14 cellular contexts compared by ENCODE assay signal in genomic region chr16:84924339-84925091, GRCh38.
A peak's percentile ranks its signal among the peaks of the same experiment; 100 is the strongest.
DNase-seq lines count a peak whose midpoint lies in the region; ATAC-seq, FAIRE-seq and TF ChIP-seq lines count a peak whose summit lies in the region.
"Had no signal": no experiment of that assay in that cellular context is flagged by ENCODE, and none has a peak within 500 bp of the region (broad histone marks: within the 10 kb centered on the region; RNA-seq: fewer than 3 reads in every experiment).

No MANE protein-coding gene starts in this region.

- H3K9me3 Mint-ChIP-seq in natural killer cell treated with Interleukin-12 subunit alpha and Interleukin-12 subunit beta and Interleukin-15 and Interleukin-18, amount 100 ng/mL, for 72 hours, result no peaks in the 10 kb centered on the region
- H3K9me3 Mint-ChIP-seq: activated naive CD4-positive, alpha-beta T cell treated with anti-CD3 and anti-CD28 coated beads, Interleukin-2, amount 50 U/mL, for 72 hours had no signal

- TF ChIP-seq CTCF in ovary (IDR thresholded peaks at IDR 0.05), result no peak
- TF ChIP-seq CTCF in omental fat pad (IDR thresholded peaks at IDR 0.05), result no peak

- WGBS in right cardiac atrium, result 51% methylated on average over 23 of the region's 23 CpGs
- 21 to 56% (median 44%) methylated on average over 22 to 23 of the region's 23 CpGs for WGBS in ovary, 3 donors

- peaks cover 0 to 3% of the 10 kb centered on the region in 2 donors for H3K4me1 Mint-ChIP-seq in natural killer cell treated with Interleukin-12 subunit alpha and Interleukin-12 subunit beta and Interleukin-15 and Interleukin-18, amount 100 ng/mL, for 72 hours (ENCODE audit: low read depth in 2 of 2)

- no peaks in the 10 kb centered on the region for H3K36me3 ChIP-seq in ovary
- H3K36me3 ChIP-seq: breast epithelium, upper lobe of left lung had no signal

- H3K4me3 ChIP-seq in right cardiac atrium (ENCODE audit: low read length) (no peak overlapping the region), ovary (no peak overlapping the region)
- H3K4me3 ChIP-seq: breast epithelium, upper lobe of left lung had no signal

- DNase-seq in Right ventricle myocardium inferior (ENCODE audit: missing footprints) (peak; percentile 76), cardiac septum (ENCODE audit: low spot score) (no peak), right cardiac atrium (peak; percentile 71 to 89 (median 87)), ovary (peak; percentile 54 to 93 (median 75)), omental fat pad (ENCODE audit: low spot score) (no peak), frontal cortex (ENCODE audit: low spot score in 2 of 2) (no peak)
- no peak for DNase-seq in stimulated activated CD4-positive, alpha-beta T cell treated with anti-CD3 and anti-CD28 coated beads, Interleukin-2, amount 100 ng/mL, for 48 hours
- no peak for DNase-seq in natural killer cell treated with Interleukin-12 subunit alpha and Interleukin-12 subunit beta and Interleukin-15 and Interleukin-18, amount 100 ng/mL, for 72 hours (ENCODE audit: low spot score)
- DNase-seq: DMS79 treated with DMSO at 0.1 percent for 48 hours, NCI-H1092 treated with DMSO at 0.1 percent for 48 hours had no signal

- FAIRE-seq in frontal cortex (lab: Jason Lieb, UNC), result no peak

- ATAC-seq in Right ventricle myocardium inferior (peak; percentile 10), right cardiac atrium (peak in 1 of 2 donors; percentile 9), omental fat pad (ENCODE audit: low FRiP score) (no peak)
- ATAC-seq in natural killer cell treated with Interleukin-12 subunit alpha and Interleukin-12 subunit beta and Interleukin-15 and Interleukin-18, amount 100 ng/mL, for 72 hours, result no peak

- intact Hi-C loops in Right ventricle myocardium inferior (cut with DNase I), result loop anchor here (1.0 to 5.0 kb wide), 2 partner anchors 46 to 92 kb away; no protein-coding TSS in a partner anchor
- intact Hi-C loops in cardiac septum (cut with DNase I), result loop anchor here (2.0 to 5.0 kb wide), 2 partner anchors 46 to 87 kb away; no protein-coding TSS in a partner anchor
- intact Hi-C loops in right cardiac atrium (cut with DNase I), result loop anchor here in 3 of 4 donors (2.0 to 10.0 kb wide), 3 partner anchors 28 to 90 kb away; no protein-coding TSS in a partner anchor
- intact Hi-C loops in ovary (cut with DNase I), result loop anchor here in 1 of 4 donors (5.0 kb wide), 1 partner anchor 87 kb away; no protein-coding TSS in a partner anchor

- no peak for TF ChIP-seq POLR2A in ovary (IDR thresholded peaks at IDR 0.05)

- H3K27ac Mint-ChIP-seq in natural killer cell treated with Interleukin-12 subunit alpha and Interleukin-12 subunit beta and Interleukin-15 and Interleukin-18, amount 100 ng/mL, for 72 hours, result no peak overlapping the region
- H3K27ac Mint-ChIP-seq: activated naive CD4-positive, alpha-beta T cell treated with anti-CD3 and anti-CD28 coated beads, Interleukin-2, amount 50 U/mL, for 72 hours had no signal

- TF ChIP-seq EP300 in ovary (IDR thresholded peaks at IDR 0.05), result no peak

- peak overlapping the region; percentile 4 for H3K27ac ChIP-seq in right cardiac atrium (ENCODE audit: low read length)
- no peak overlapping the region for H3K27ac ChIP-seq in ovary
- H3K27ac ChIP-seq: C4-2B, upper lobe of left lung had no signal

- no peak overlapping the region for H3K4me3 Mint-ChIP-seq in natural killer cell treated with Interleukin-12 subunit alpha and Interleukin-12 subunit beta and Interleukin-15 and Interleukin-18, amount 100 ng/mL, for 72 hours

- H3K27me3 ChIP-seq in right cardiac atrium (ENCODE audit: control insufficient read depth, insufficient read depth), result no peaks in the 10 kb centered on the region
- no peaks in the 10 kb centered on the region for H3K27me3 ChIP-seq in ovary
- H3K27me3 ChIP-seq: breast epithelium, upper lobe of left lung had no signal

- peaks cover 0 to 4% of the 10 kb centered on the region in 2 donors for H3K27me3 Mint-ChIP-seq in natural killer cell treated with Interleukin-12 subunit alpha and Interleukin-12 subunit beta and Interleukin-15 and Interleukin-18, amount 100 ng/mL, for 72 hours

- no peaks in the 10 kb centered on the region for H3K36me3 Mint-ChIP-seq in natural killer cell treated with Interleukin-12 subunit alpha and Interleukin-12 subunit beta and Interleukin-15 and Interleukin-18, amount 100 ng/mL, for 72 hours
- H3K36me3 Mint-ChIP-seq: activated naive CD4-positive, alpha-beta T cell treated with anti-CD3 and anti-CD28 coated beads, Interleukin-2, amount 50 U/mL, for 72 hours had no signal

- no peaks in the 10 kb centered on the region for H3K9me3 ChIP-seq in right cardiac atrium (ENCODE audit: control insufficient read depth, low read length)
- no peaks in the 10 kb centered on the region for H3K9me3 ChIP-seq in ovary
- H3K9me3 ChIP-seq: breast epithelium, upper lobe of left lung had no signal

- H3K4me1 ChIP-seq in right cardiac atrium (ENCODE audit: control insufficient read depth, insufficient read depth, low read length), result peaks cover 8% of the 10 kb centered on the region
- H3K4me1 ChIP-seq in ovary (ENCODE audit: insufficient read depth), result peaks cover 42% of the 10 kb centered on the region

Comparison
In these comparisons a context has a peak if more than half of its experiments do, and no peak if none do; other contexts are left out.
1. DNase-seq: peak in Right ventricle myocardium inferior (single experiment), right cardiac atrium (3 of 3) and ovary (5 of 5); none in cardiac septum (single experiment), omental fat pad (single experiment), frontal cortex (0 of 2), stimulated activated CD4-positive, alpha-beta T cell treated with anti-CD3 and anti-CD28 coated beads, Interleukin-2, amount 100 ng/mL, for 48 hours (0 of 2) and natural killer cell treated with Interleukin-12 subunit alpha and Interleukin-12 subunit beta and Interleukin-15 and Interleukin-18, amount 100 ng/mL, for 72 hours (single experiment).